10 cellular contexts compared by ENCODE assay signal in genomic region chr11:73414977-73415492, GRCh38. TPM values are rescaled to one million over a fixed set of nuclear protein-coding genes. Genes with fewer than 3 reads are reported as not detected.
DNase-seq lines count a peak whose midpoint lies in the region; ATAC-seq and TF ChIP-seq lines count a peak whose summit lies in the region.
"Had no signal": no experiment of that assay in that cellular context is flagged by ENCODE, and none has a peak within 500 bp of the region (broad histone marks: within the 10 kb centered on the region; RNA-seq: fewer than 3 reads in every experiment).

No MANE protein-coding gene starts in this region.

- no peak overlapping the region for H3K23ac ChIP-seq in H9 (ENCODE audit: insufficient read length, low read depth, low read length)

- H2BK5ac ChIP-seq in H9 (ENCODE audit: insufficient read length, low read length) = no peak overlapping the region

- H2AK5ac ChIP-seq in H9 (ENCODE audit: insufficient read length, low read length) = no peak overlapping the region

- no peak overlapping the region for H2AFZ ChIP-seq in H9 (ENCODE audit: low read length)

- peaks cover 10 to 22% (median 19%) of the 10 kb centered on the region in 3 experiments; a peak in 6 of 7 replicates for H3K36me3 Mint-ChIP-seq in H9 (ENCODE audit: insufficient read depth in 1 of 3, low read depth in 3 of 3)

- DNase-seq in GM12865 (ENCODE audit: low read depth) = peak; percentile 28
- DNase-seq in RPMI7951 (ENCODE audit: low read depth) = peak; percentile 74
- peak; percentile 56 for DNase-seq in fibroblast of pulmonary artery (ENCODE audit: low read depth)
- DNase-seq in sciatic nerve (ENCODE audit: low spot score) = no peak
- no peak for DNase-seq in H9
- DNase-seq in T-helper 9 cell = no peak
- DNase-seq: GOT3, NCI-H187 had no signal

- no peak overlapping the region for H2BK15ac ChIP-seq in H9 (ENCODE audit: low read depth, low read length)

- intact Hi-C loops in sciatic nerve (cut with DNase I) = no loop called here

- no peak overlapping the region for H3K4me3 Mint-ChIP-seq in H9

- H3K9ac ChIP-seq in H9 (ENCODE audit: extremely low read depth, insufficient read length, low read length) = no peak overlapping the region

- H3K79me2 ChIP-seq in H9 (ENCODE audit: insufficient read depth, low read length) = no peaks in the 10 kb centered on the region

- H3K4ac ChIP-seq in H9 (ENCODE audit: low read depth, low read length) = no peak overlapping the region

- H3K4me3 ChIP-seq in GM12865 (ENCODE audit: low read depth, low read length) = no peak overlapping the region
- no peak overlapping the region for H3K4me3 ChIP-seq in fibroblast of pulmonary artery (replicated peaks; ENCODE audit: low read depth, low read length)

- ATAC-seq in sciatic nerve = peak; percentile 79
- no peak for ATAC-seq in HG02885 (IDR thresholded peaks at IDR 0.05; ENCODE audit: poor library complexity, unreplicated experiment)
- no peak for ATAC-seq in GM18870 (IDR thresholded peaks at IDR 0.05; ENCODE audit: unreplicated experiment)

- no peaks in the 10 kb centered on the region for H3K9me3 ChIP-seq in H9 (ENCODE audit: control insufficient read depth, low read depth, low read length)

- H4K5ac ChIP-seq in H9 (ENCODE audit: insufficient read length, low read depth, low read length) = no peak overlapping the region

- H3K79me1 ChIP-seq in H9 (ENCODE audit: insufficient read depth, low read depth, low read length, poor library complexity, severe bottlenecking) = no peaks in the 10 kb centered on the region

- H3K4me1 ChIP-seq in H9 (ENCODE audit: insufficient read depth, low read length) = no peaks in the 10 kb centered on the region

- no peak overlapping the region for H4K91ac ChIP-seq in H9 (ENCODE audit: insufficient read length, low read depth, low read length)

- no CpG with 5 or more reads among the region's 1 CpG for WGBS in H9 (ENCODE audit: extremely low coverage, insufficient read length, low lambda C conversion rate)

- no peak overlapping the region for H3K4me2 ChIP-seq in H9 (ENCODE audit: insufficient read depth, insufficient read length, low read length)

- no peaks in the 10 kb centered on the region for H4K20me1 ChIP-seq in H9 (ENCODE audit: control insufficient read depth, insufficient read depth, insufficient read length)

- no peak overlapping the region for H4K8ac ChIP-seq in H9 (replicated peaks; ENCODE audit: insufficient read length, low read depth, low read length)

- no peak overlapping the region for H2BK20ac ChIP-seq in H9 (ENCODE audit: low read depth, low read length, poor library complexity, severe bottlenecking)

- no peak overlapping the region for H3K56ac ChIP-seq in H9 (ENCODE audit: insufficient read length, low read depth, low read length)

- H3K27ac Mint-ChIP-seq in H9 = no peak overlapping the region

- no peak overlapping the region for H3T11ph ChIP-seq in H9 (ENCODE audit: low read length)

- H3K23me2 ChIP-seq in H9 (ENCODE audit: insufficient read length, low read depth, low read length, poor library complexity, severe bottlenecking) = no peaks in the 10 kb centered on the region

- TF ChIP-seq CTCF in GM12865 (IDR thresholded peaks at IDR 0.05; ENCODE audit: insufficient read depth, low read depth, low read length, missing control alignments) = no peak
- TF ChIP-seq CTCF in fibroblast of pulmonary artery (IDR thresholded peaks at IDR 0.05; ENCODE audit: low read length, missing control alignments) = no peak
- TF ChIP-seq CTCF in H9 (conservative IDR thresholded peaks at IDR 0.05) = no peak

- no peaks in the 10 kb centered on the region for H3K27me3 Mint-ChIP-seq in H9 (ENCODE audit: low read depth)

- no peaks in the 10 kb centered on the region for H3K27me3 ChIP-seq in H9 (ENCODE audit: insufficient read depth, low read length)

- H3K27ac ChIP-seq in H9 (ENCODE audit: insufficient read length, low read depth, low read length) = no peak overlapping the region

- no peak overlapping the region for H2BK120ac ChIP-seq in H9 (ENCODE audit: low read depth, low read length, poor library complexity, severe bottlenecking)

- H3K14ac ChIP-seq in H9 (ENCODE audit: insufficient read depth, low read length) = no peak overlapping the region

- no peak overlapping the region for H2BK12ac ChIP-seq in H9 (ENCODE audit: insufficient read length, low read depth, low read length)

- H3K4me1 Mint-ChIP-seq in H9 = peaks cover 9 to 16% of the 10 kb centered on the region in 2 experiments; a peak in 3 of 4 replicates

- H3K9me3 Mint-ChIP-seq in H9 = no peaks in the 10 kb centered on the region

- H3K18ac ChIP-seq in H9 (ENCODE audit: insufficient read length, low read depth, low read length) = no peak overlapping the region

RNA-seq across cellular contexts. Expression of gene RELT, which starts 38.8 kb away (rescaled TPM):
- 4.2 and 5.1 TPM in 2 replicates for total RNA-seq in RPMI7951 (2014; rRNA removed; shearing (Covaris generic))
- total RNA-seq in sciatic nerve (9.4 TPM), H9 (2021) (10.2 TPM in 2 replicates)

Comparison
In these comparisons a context has a peak if more than half of its experiments do, and no peak if none do; other contexts are left out.
1. DNase-seq: peak in GM12865 (single experiment), RPMI7951 (single experiment) and fibroblast of pulmonary artery (single experiment); none in sciatic nerve (single experiment), H9 (single experiment) and T-helper 9 cell (single experiment).